In the genomic region with DNA sequence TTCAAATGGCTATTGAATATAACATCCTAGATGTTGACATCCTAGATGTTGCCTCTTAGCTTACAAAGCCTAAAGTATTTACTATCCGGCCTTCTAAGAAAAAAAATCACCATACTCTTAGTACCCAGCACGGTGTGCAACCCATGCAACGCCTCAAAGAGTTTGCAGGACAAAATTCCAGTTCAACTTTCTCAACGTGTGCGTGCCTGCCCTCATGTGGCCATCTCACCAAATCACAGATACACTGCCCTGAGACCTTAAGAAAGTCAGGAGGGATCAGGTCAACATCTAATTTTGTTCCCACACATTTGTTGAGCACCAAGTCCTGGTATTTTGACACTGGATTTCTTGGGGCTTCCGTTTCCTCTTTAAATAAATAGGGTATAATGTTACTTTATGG, we compare ENCODE assay signal across 9 cellular contexts.
DNase-seq lines count a peak whose midpoint lies in the region; ATAC-seq and TF ChIP-seq lines count a peak whose summit lies in the region.
"Had no signal": no experiment of that assay in that cellular context is flagged by ENCODE, and none has a peak within 500 bp of the region (broad histone marks: within the 10 kb centered on the region; RNA-seq: fewer than 3 reads in every experiment).

No MANE protein-coding gene starts in this region.

- peaks cover 42% of the 10 kb centered on the region for H3K9me3 Mint-ChIP-seq in glutamatergic neuron (ENCODE audit: unreplicated experiment)
- no peaks in the 10 kb centered on the region for H3K9me3 Mint-ChIP-seq in CD8-positive, alpha-beta T cell

- intact Hi-C loops in CD8-positive, alpha-beta T cell (cut with DNase I, micrococcal nuclease): no loop called here

- no peaks in the 10 kb centered on the region for H3K9me3 ChIP-seq in CD8-positive, alpha-beta T cell (ENCODE audit: low read length)
- H3K9me3 ChIP-seq: esophagus squamous epithelium had no signal

- TF ChIP-seq CTCF in AG09309 (IDR thresholded peaks at IDR 0.05; ENCODE audit: control insufficient read depth, insufficient read depth, low read depth, low read length, missing control alignments) (peak; percentile 63), GM12874 (IDR thresholded peaks at IDR 0.05; ENCODE audit: insufficient read depth, low read depth, low read length) (0 out of 2 replicates have a peak, but pooled peaks have one; percentile 31), glutamatergic neuron (IDR thresholded peaks at IDR 0.05; ENCODE audit: partially characterized antibody, unreplicated experiment) (peak; percentile 42)
- no peak for TF ChIP-seq CTCF in CD8-positive, alpha-beta T cell (IDR thresholded peaks at IDR 0.05)

- DNase-seq in AG09309 (ENCODE audit: low read depth): no peak
- DNase-seq in RPMI7951 (ENCODE audit: low read depth): peak; percentile 36
- no peak for DNase-seq in glutamatergic neuron
- no peak for DNase-seq in GM19238 (ENCODE audit: insufficient read length, low spot score)
- DNase-seq in CD8-positive, alpha-beta T cell: no peak
- no peak for DNase-seq in stimulated activated CD8-positive, alpha-beta memory T cell treated with anti-CD3 and anti-CD28 coated beads, Interleukin-4, amount 100 ng/mL, for 48 hours
- DNase-seq: esophagus squamous epithelium had no signal

- H3K4me3 ChIP-seq in AG09309 (ENCODE audit: control insufficient read depth, low read depth, low read length): no peak overlapping the region
- H3K4me3 ChIP-seq in CD8-positive, alpha-beta T cell (ENCODE audit: low read depth, low read length): no peak overlapping the region
- H3K4me3 ChIP-seq: esophagus squamous epithelium had no signal

- no peak overlapping the region for H3K27ac ChIP-seq in CD8-positive, alpha-beta T cell (ENCODE audit: low read depth, low read length)
- H3K27ac ChIP-seq: esophagus squamous epithelium had no signal

- peak overlapping the region; percentile 29 for H3K27ac Mint-ChIP-seq in glutamatergic neuron (ENCODE audit: unreplicated experiment)
- H3K27ac Mint-ChIP-seq in CD8-positive, alpha-beta T cell: no peak overlapping the region

- H3K36me3 Mint-ChIP-seq in glutamatergic neuron (ENCODE audit: unreplicated experiment): peaks cover 31% of the 10 kb centered on the region
- no peaks in the 10 kb centered on the region for H3K36me3 Mint-ChIP-seq in CD8-positive, alpha-beta T cell

- CTCF ChIA-PET in CD8-positive, alpha-beta T cell (lab: Charles Lee): no interaction called here

- H3K36me3 ChIP-seq in CD8-positive, alpha-beta T cell (ENCODE audit: insufficient read depth, low read length): no peaks in the 10 kb centered on the region

- no peak overlapping the region for H3K4me3 Mint-ChIP-seq in glutamatergic neuron (ENCODE audit: unreplicated experiment)
- H3K4me3 Mint-ChIP-seq in CD8-positive, alpha-beta T cell: no peak overlapping the region

- POLR2A ChIA-PET in CD8-positive, alpha-beta T cell (lab: Charles Lee): no interaction called here

- no peaks in the 10 kb centered on the region for H3K27me3 ChIP-seq in CD8-positive, alpha-beta T cell (ENCODE audit: insufficient read depth, low read length)
- H3K27me3 ChIP-seq: esophagus squamous epithelium had no signal

- ATAC-seq in HG02884 (IDR thresholded peaks at IDR 0.05; ENCODE audit: unreplicated experiment): no peak
- no peak for ATAC-seq in CD8-positive, alpha-beta T cell

- H3K4me1 ChIP-seq in CD8-positive, alpha-beta T cell (ENCODE audit: insufficient read depth, low read length): no peaks in the 10 kb centered on the region

- H3K4me1 Mint-ChIP-seq in glutamatergic neuron (ENCODE audit: low read depth, unreplicated experiment): peaks cover 21% of the 10 kb centered on the region
- H3K4me1 Mint-ChIP-seq in CD8-positive, alpha-beta T cell (ENCODE audit: low read depth): no peaks in the 10 kb centered on the region

- peaks cover 24% of the 10 kb centered on the region for H3K27me3 Mint-ChIP-seq in glutamatergic neuron (ENCODE audit: unreplicated experiment)
- H3K27me3 Mint-ChIP-seq in CD8-positive, alpha-beta T cell (ENCODE audit: low read depth): no peaks in the 10 kb centered on the region
